ENCODE assay signal across 1 cellular context in genomic region chr6:139979021-139979721, GRCh38.
TF ChIP-seq lines count a peak whose summit lies in the region.

No MANE protein-coding gene starts in this region.

TF ChIP-seq in SK-N-SH, 30 proteins besides CTCF, POLR2A, EP300 and RAD21 (continued from another document):
- TF ChIP-seq REST (IDR thresholded peaks at IDR 0.05; ENCODE audit: low read depth, low read length) (no peak), FOSL2 (IDR thresholded peaks at IDR 0.05; ENCODE audit: borderline replicate concordance, low read depth) (no peak)
TF ChIP-seq in SK-N-SH: peak in this region for 0.
